ENCODE assay signal across 24 cellular contexts in the genomic region with DNA sequence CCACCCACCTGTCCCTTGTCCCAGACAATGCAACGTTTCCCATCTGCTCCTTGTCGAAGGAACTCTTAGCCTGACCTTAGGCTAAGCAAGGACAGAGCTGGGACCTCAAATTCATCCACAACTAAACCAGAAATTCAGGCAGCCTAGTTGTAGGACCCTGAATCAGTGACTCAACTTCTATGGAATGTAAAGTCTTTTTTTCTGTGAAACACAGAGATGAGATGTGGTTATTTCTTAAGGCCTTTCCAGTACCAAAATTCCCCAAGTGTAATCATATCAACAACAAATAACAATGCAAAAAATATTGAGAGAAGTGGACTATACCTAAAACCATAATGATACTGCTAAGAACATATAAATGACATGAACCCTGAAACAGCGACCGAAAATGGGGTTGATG. TPM values are rescaled to one million over a fixed set of nuclear protein-coding genes. Genes with fewer than 3 reads are reported as not detected.
"Had no signal": no experiment of that assay in that cellular context is flagged by ENCODE, and none has a peak within 500 bp of the region (broad histone marks: within the 10 kb centered on the region; RNA-seq: fewer than 3 reads in every experiment).

No MANE protein-coding gene starts in this region.

- H3K4me3 ChIP-seq: heart left ventricle, ovary, prostate gland, thoracic aorta, upper lobe of left lung had no signal

- H3K4me1 Mint-ChIP-seq: activated naive CD8-positive, alpha-beta T cell treated with anti-CD3 and anti-CD28 coated beads, Interleukin-2, amount 10 ng/mL, durations not matched to agents 7 days and 5 days; brain; memory B cell had no signal

- H3K27ac ChIP-seq: heart left ventricle, ovary, prostate gland, thoracic aorta, upper lobe of left lung had no signal

- H3K27ac Mint-ChIP-seq: activated naive CD8-positive, alpha-beta T cell treated with anti-CD3 and anti-CD28 coated beads, Interleukin-2, amount 10 ng/mL, durations not matched to agents 7 days and 5 days; brain; memory B cell; natural killer cell treated with Interleukin-12 subunit alpha and Interleukin-12 subunit beta and Interleukin-15 and Interleukin-18, amount 100 ng/mL, for 72 hours had no signal

- H3K27me3 ChIP-seq: ovary, upper lobe of left lung had no signal

- H3K36me3 ChIP-seq: heart left ventricle, ovary, prostate gland, thoracic aorta, upper lobe of left lung had no signal

- H3K4me1 ChIP-seq: heart left ventricle, prostate gland, upper lobe of left lung had no signal

- ATAC-seq: esophagus mucosa; heart left ventricle; left colon; natural killer cell treated with Interleukin-12 subunit alpha and Interleukin-12 subunit beta and Interleukin-15 and Interleukin-18, amount 100 ng/mL, for 72 hours had no signal

- H3K36me3 Mint-ChIP-seq: activated naive CD8-positive, alpha-beta T cell treated with anti-CD3 and anti-CD28 coated beads, Interleukin-2, amount 10 ng/mL, durations not matched to agents 7 days and 5 days; brain; memory B cell; natural killer cell treated with Interleukin-12 subunit alpha and Interleukin-12 subunit beta and Interleukin-15 and Interleukin-18, amount 100 ng/mL, for 72 hours had no signal

- H3K9me3 ChIP-seq: heart left ventricle, ovary, prostate gland, thoracic aorta, upper lobe of left lung had no signal

- H3K4me3 Mint-ChIP-seq: activated naive CD8-positive, alpha-beta T cell treated with anti-CD3 and anti-CD28 coated beads, Interleukin-2, amount 10 ng/mL, durations not matched to agents 7 days and 5 days; brain; memory B cell; natural killer cell treated with Interleukin-12 subunit alpha and Interleukin-12 subunit beta and Interleukin-15 and Interleukin-18, amount 100 ng/mL, for 72 hours had no signal

- H3K9me3 Mint-ChIP-seq: activated naive CD8-positive, alpha-beta T cell treated with anti-CD3 and anti-CD28 coated beads, Interleukin-2, amount 10 ng/mL, durations not matched to agents 7 days and 5 days; brain; natural killer cell treated with Interleukin-12 subunit alpha and Interleukin-12 subunit beta and Interleukin-15 and Interleukin-18, amount 100 ng/mL, for 72 hours had no signal

- DNase-seq: activated CD4-positive, alpha-beta T cell treated with anti-CD3 and anti-CD28 coated beads for 1 hour; activated naive CD4-positive, alpha-beta T cell treated with Interleukin-2 at 50 U/mL for 16 hours; activated naive CD8-positive, alpha-beta T cell treated with anti-CD3 and anti-CD28 coated beads, Interleukin-2, amount 10 ng/mL, durations not matched to agents 7 days and 5 days; activated T-cell treated with anti-CD3 and anti-CD28 coated beads, Interleukin-2, amount 50 U/mL, for 1 hour; amygdala; central memory CD4-positive, alpha-beta T cell; effector memory CD4-positive, alpha-beta T cell; heart left ventricle; left colon; ovary; stimulated activated CD4-positive, alpha-beta T cell treated with anti-CD3 and anti-CD28 coated beads, Interleukin-4, amount 100 ng/mL, for 24 hours; stimulated activated naive CD4-positive, alpha-beta T cell treated with Interleukin-2 at 50 U/mL for 16 hours; T-helper 9 cell; upper lobe of left lung had no signal

RNA-seq across cellular contexts. Expression of gene EN1, which starts 46.7 kb away (rescaled TPM):
- total RNA-seq: activated naive CD8-positive, alpha-beta T cell treated with anti-CD3 and anti-CD28 coated beads, Interleukin-2, amount 10 ng/mL, durations not matched to agents 7 days and 5 days; dermis microvascular lymphatic vessel endothelial cell; endothelial cell of umbilical vein; fibroblast of villous mesenchyme; left colon; natural killer cell treated with Interleukin-12 subunit alpha and Interleukin-12 subunit beta and Interleukin-15 and Interleukin-18, amount 100 ng/mL, for 72 hours; ovary; T-helper 1 cell treated with Interleukin-12 subunit alpha and Interleukin-12 subunit beta and Interleukin-4 antibody, amounts not matched to agents 30 ng/mL and 1 ng/mL, for 36 hours; thoracic aorta had no signal
- polyA plus RNA-seq: endothelial cell of umbilical vein, heart left ventricle, ovary had no signal
